ENCODE assay signal across 17 cellular contexts in genomic region chr5:71596169-71596568, GRCh38. TPM values are rescaled to one million over a fixed set of nuclear protein-coding genes. Genes with fewer than 3 reads are reported as not detected.
DNase-seq lines count a peak whose midpoint lies in the region; ATAC-seq and TF ChIP-seq lines count a peak whose summit lies in the region.
"Had no signal": no experiment of that assay in that cellular context is flagged by ENCODE, and none has a peak within 500 bp of the region (broad histone marks: within the 10 kb centered on the region; RNA-seq: fewer than 3 reads in every experiment).

No MANE protein-coding gene starts in this region.

- H3K27ac ChIP-seq in breast epithelium = no peak overlapping the region
- H3K27ac ChIP-seq: A549 had no signal

- no peak for ATAC-seq in stimulated activated memory B cell treated with anti-CD40 and anti-IgM and Interleukin-4, amounts not matched to agents 10 μg/mL and 1 μg/mL and 100 μg/mL, for 72 hours
- ATAC-seq: A549; CD8-positive, alpha-beta T cell; HCT116 had no signal

- BruUV-seq in MCF 10A (replicated peaks; lab: Mats Ljungman, UMichigan) = no TSS peak

- H3K36me3 Mint-ChIP-seq in MCF 10A (ENCODE audit: insufficient read depth, unreplicated experiment) = peaks cover 77% of the 10 kb centered on the region
- peaks cover 54% of the 10 kb centered on the region for H3K36me3 Mint-ChIP-seq in stimulated activated memory B cell treated with anti-CD40 and anti-IgM and Interleukin-4, amounts not matched to agents 10 μg/mL and 1 μg/mL and 100 μg/mL, for 72 hours

- H3K4me3 Mint-ChIP-seq in MCF 10A (ENCODE audit: unreplicated experiment) = no peak overlapping the region
- no peak overlapping the region for H3K4me3 Mint-ChIP-seq in stimulated activated memory B cell treated with anti-CD40 and anti-IgM and Interleukin-4, amounts not matched to agents 10 μg/mL and 1 μg/mL and 100 μg/mL, for 72 hours
- H3K4me3 Mint-ChIP-seq: CD14-positive monocyte; CD8-positive, alpha-beta T cell; IgD-negative memory B cell had no signal

- intact Hi-C loops in MCF 10A (cut with micrococcal nuclease) = no loop called here
- intact Hi-C loops in breast epithelium (cut with DNase I; ENCODE audit: low total_unique reads) = no loop called here

- DNase-seq in MCF 10A (ENCODE audit: unreplicated experiment) = no peak
- no peak for DNase-seq in breast epithelium (ENCODE audit: low spot score in 2 of 2)
- DNase-seq in astrocyte of the hippocampus (ENCODE audit: low read depth, low spot score) = peak; percentile 37
- DNase-seq in choroid plexus epithelial cell (ENCODE audit: low read depth) = peak; percentile 29
- no peak for DNase-seq in ACHN
- DNase-seq in activated CD4-positive, alpha-beta T cell treated with anti-CD3 and anti-CD28 coated beads for 4 hours = no peak
- no peak for DNase-seq in central memory CD4-positive, alpha-beta T cell
- DNase-seq: Caco-2; CD8-positive, alpha-beta T cell; DND-41; GDM1; GOT3 had no signal

- in situ Hi-C loops in ACHN (cut with HindIII; ENCODE audit: low pct_ligation_motif_present, low pct_unique_long_range_greater_than_20kb, low sequenced_read_pairs) = no loop called here

- H3K36me3 ChIP-seq in breast epithelium = no peaks in the 10 kb centered on the region

- H3K4me1 Mint-ChIP-seq in MCF 10A (ENCODE audit: insufficient read depth, unreplicated experiment) = peaks cover 9% of the 10 kb centered on the region
- peaks cover 7% of the 10 kb centered on the region for H3K4me1 Mint-ChIP-seq in stimulated activated memory B cell treated with anti-CD40 and anti-IgM and Interleukin-4, amounts not matched to agents 10 μg/mL and 1 μg/mL and 100 μg/mL, for 72 hours

- CTCF ChIA-PET in MCF 10A (lab: Yijun Ruan, JAX) = interaction anchor here (1.5 kb wide), 1 partner anchor 162 kb away, joined by 3 read pairs; no protein-coding TSS in a partner anchor

- TF ChIP-seq CTCF in MCF 10A (IDR thresholded peaks at IDR 0.05; ENCODE audit: unreplicated experiment) (no peak), breast epithelium (IDR thresholded peaks at IDR 0.05) (no peak), choroid plexus epithelial cell (conservative IDR thresholded peaks at IDR 0.05; ENCODE audit: low read depth, low read length) (no peak)

- no peaks in the 10 kb centered on the region for H3K27me3 ChIP-seq in breast epithelium

- no peaks in the 10 kb centered on the region for H3K27me3 Mint-ChIP-seq in MCF 10A (ENCODE audit: insufficient read depth, unreplicated experiment)
- no peaks in the 10 kb centered on the region for H3K27me3 Mint-ChIP-seq in stimulated activated memory B cell treated with anti-CD40 and anti-IgM and Interleukin-4, amounts not matched to agents 10 μg/mL and 1 μg/mL and 100 μg/mL, for 72 hours
- H3K27me3 Mint-ChIP-seq: IgD-negative memory B cell had no signal

- H3K9me3 Mint-ChIP-seq in MCF 10A (ENCODE audit: unreplicated experiment) = no peaks in the 10 kb centered on the region
- no peaks in the 10 kb centered on the region for H3K9me3 Mint-ChIP-seq in stimulated activated memory B cell treated with anti-CD40 and anti-IgM and Interleukin-4, amounts not matched to agents 10 μg/mL and 1 μg/mL and 100 μg/mL, for 72 hours
- H3K9me3 Mint-ChIP-seq: CD8-positive, alpha-beta T cell; IgD-negative memory B cell had no signal

- H3K9me3 ChIP-seq in breast epithelium = no peaks in the 10 kb centered on the region
- H3K9me3 ChIP-seq: A549, Caco-2 had no signal

- H3K4me3 ChIP-seq in breast epithelium (no peak overlapping the region), choroid plexus epithelial cell (ENCODE audit: low read depth, low read length) (no peak overlapping the region)
- H3K4me3 ChIP-seq: A549 had no signal

- peak overlapping the region; percentile 10 for H3K27ac Mint-ChIP-seq in MCF 10A (ENCODE audit: low read depth, unreplicated experiment)
- peak overlapping the region; percentile 5 for H3K27ac Mint-ChIP-seq in stimulated activated memory B cell treated with anti-CD40 and anti-IgM and Interleukin-4, amounts not matched to agents 10 μg/mL and 1 μg/mL and 100 μg/mL, for 72 hours
- H3K27ac Mint-ChIP-seq: CD8-positive, alpha-beta T cell; IgD-negative memory B cell had no signal

- peaks cover 0 to 9% of the 10 kb centered on the region in 2 donors for H3K4me1 ChIP-seq in breast epithelium
- H3K4me1 ChIP-seq: Caco-2 had no signal

- TF ChIP-seq POLR2A in breast epithelium (IDR thresholded peaks at IDR 0.05) = no peak

- POLR2A ChIA-PET in MCF 10A (lab: Yijun Ruan, JAX) = no interaction called here

RNA-seq across cellular contexts. Expression of gene MCCC2, which starts 9.0 kb away (rescaled TPM):
- total RNA-seq in MCF 10A (2022) (33.8 and 51.1 TPM in 2 replicates), breast epithelium (100 to 1,000 TPM in 1 of 3 donors, 10 to 100 TPM in 2; 48.6 to 143 (median 56.4) TPM)

Comparison
In these comparisons a context has a peak if more than half of its experiments do, and no peak if none do; other contexts are left out.
1. DNase-seq: peak in astrocyte of the hippocampus (single experiment) and choroid plexus epithelial cell (single experiment); none in MCF 10A (single experiment), breast epithelium (0 of 2), ACHN (single experiment), activated CD4-positive, alpha-beta T cell treated with anti-CD3 and anti-CD28 coated beads for 4 hours (0 of 2) and central memory CD4-positive, alpha-beta T cell (single experiment).